Comparison of ENCODE assay signal across 1 cellular context in genomic region chr10:7153750-7154149, GRCh38.
TF ChIP-seq lines count a peak whose summit lies in the region.

No MANE protein-coding gene starts in this region.

TF ChIP-seq in IMR-90, 13 proteins besides CTCF, POLR2A, EP300 and RAD21 (continued from another document):
- no peak for TF ChIP-seq RFX5 (IDR thresholded peaks at IDR 0.05; ENCODE audit: low read depth, low read length)
- TF ChIP-seq CEBPB (IDR thresholded peaks at IDR 0.05; ENCODE audit: low read depth, low read length) = no peak
- no peak for TF ChIP-seq MAFK (IDR thresholded peaks at IDR 0.05; ENCODE audit: low read depth, low read length)
- TF ChIP-seq ELK1 (IDR thresholded peaks at IDR 0.05; ENCODE audit: borderline replicate concordance, low read depth, low read length) = no peak
- TF ChIP-seq SMC3 (IDR thresholded peaks at IDR 0.05; ENCODE audit: low read depth, low read length) = no peak
- TF ChIP-seq, protein P1, sequence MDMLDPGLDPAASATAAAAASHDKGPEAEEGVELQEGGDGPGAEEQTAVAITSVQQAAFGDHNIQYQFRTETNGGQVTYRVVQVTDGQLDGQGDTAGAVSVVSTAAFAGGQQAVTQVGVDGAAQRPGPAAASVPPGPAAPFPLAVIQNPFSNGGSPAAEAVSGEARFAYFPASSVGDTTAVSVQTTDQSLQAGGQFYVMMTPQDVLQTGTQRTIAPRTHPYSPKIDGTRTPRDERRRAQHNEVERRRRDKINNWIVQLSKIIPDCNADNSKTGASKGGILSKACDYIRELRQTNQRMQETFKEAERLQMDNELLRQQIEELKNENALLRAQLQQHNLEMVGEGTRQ (IDR thresholded peaks at IDR 0.05; ENCODE audit: low read depth, low read length) = no peak
- TF ChIP-seq NFE2L2 (IDR thresholded peaks at IDR 0.05; ENCODE audit: low read depth, low read length) = no peak
TF ChIP-seq in IMR-90: peak in this region for 0.
